9 cellular contexts compared by ENCODE assay signal in the genomic region with DNA sequence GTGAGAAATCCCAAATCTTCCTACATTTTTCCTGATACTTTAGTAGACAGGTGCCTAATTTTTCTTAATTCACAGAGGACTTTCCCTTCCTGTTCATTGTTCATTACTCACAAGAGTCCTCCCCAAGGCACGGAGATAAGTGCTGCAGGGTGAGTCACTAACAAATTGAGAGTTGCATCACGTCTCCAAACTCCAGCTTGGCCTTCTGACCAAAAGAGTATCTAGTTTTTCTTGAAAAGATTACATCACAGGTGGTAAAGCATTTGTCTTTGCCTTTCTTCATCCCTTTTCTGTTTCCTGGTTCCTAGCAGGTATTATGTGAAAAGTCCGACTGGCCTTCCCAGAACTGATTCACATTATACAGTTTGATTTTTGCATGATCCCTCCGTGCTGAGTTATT. TPM values are rescaled to one million over a fixed set of nuclear protein-coding genes. Genes with fewer than 3 reads are reported as not detected.
DNase-seq lines count a peak whose midpoint lies in the region; ATAC-seq, FAIRE-seq and TF ChIP-seq lines count a peak whose summit lies in the region.
"Had no signal": no experiment of that assay in that cellular context is flagged by ENCODE, and none has a peak within 500 bp of the region (broad histone marks: within the 10 kb centered on the region; RNA-seq: fewer than 3 reads in every experiment).

No MANE protein-coding gene starts in this region.

- no peak overlapping the region for H2AK5ac ChIP-seq in mesendoderm (ENCODE audit: low read length)

- H4K5ac ChIP-seq in mesendoderm (ENCODE audit: low read length), result no peak overlapping the region

- no peaks in the 10 kb centered on the region for H4K20me1 ChIP-seq in astrocyte (ENCODE audit: insufficient read depth, low read length)

- ATAC-seq in HG02610 (IDR thresholded peaks at IDR 0.05; ENCODE audit: unreplicated experiment) (no peak), GM19467 (IDR thresholded peaks at IDR 0.05; ENCODE audit: unreplicated experiment) (no peak)

- H3K27ac Mint-ChIP-seq in Calu3 (ENCODE audit: unreplicated experiment), result peak overlapping the region; percentile 81
- H3K27ac Mint-ChIP-seq in astrocyte (ENCODE audit: unreplicated experiment), result peak overlapping the region; percentile 80

- H3K4me3 ChIP-seq in astrocyte (ENCODE audit: insufficient read depth, low read depth, low read length), result no peak overlapping the region
- no peak overlapping the region for H3K4me3 ChIP-seq in mesendoderm (ENCODE audit: low read length)

- no TSS peak for BruUV-seq in Calu3 (replicated peaks; lab: Mats Ljungman, UMichigan)

- H4K8ac ChIP-seq in mesendoderm (ENCODE audit: low read depth, low read length), result no peak overlapping the region

- H3K36me3 ChIP-seq in astrocyte (ENCODE audit: insufficient read depth, low read length) (no peaks in the 10 kb centered on the region), mesendoderm (ENCODE audit: control insufficient read depth, insufficient read depth, low read length) (no peaks in the 10 kb centered on the region)

- TF ChIP-seq CTCF in Calu3 (IDR thresholded peaks at IDR 0.05; ENCODE audit: unreplicated experiment) (no peak), astrocyte (IDR thresholded peaks at IDR 0.05; ENCODE audit: insufficient read depth, low read depth, low read length) (no peak)

- no peaks in the 10 kb centered on the region for H3K9me3 ChIP-seq in astrocyte (ENCODE audit: insufficient read depth, low read depth, low read length)

- CTCF ChIA-PET in Calu3 (lab: Charles Lee), result interaction anchor here (1.8 kb wide), 1 partner anchor 25 kb away, joined by 4 read pairs; a partner anchor contains a TSS

- H2BK120ac ChIP-seq in mesendoderm (ENCODE audit: low read depth, low read length), result no peak overlapping the region

- H3K27me3 Mint-ChIP-seq in Calu3 (ENCODE audit: unreplicated experiment) (no peaks in the 10 kb centered on the region), astrocyte (ENCODE audit: low read depth, unreplicated experiment) (peaks cover 9% of the 10 kb centered on the region)
- H3K27me3 Mint-ChIP-seq: activated naive CD8-positive, alpha-beta T cell treated with anti-CD3 and anti-CD28 coated beads, Interleukin-2, amount 10 ng/mL, durations not matched to agents 7 days and 5 days had no signal

- H3K9me3 Mint-ChIP-seq in Calu3 (ENCODE audit: low read depth, unreplicated experiment), result no peaks in the 10 kb centered on the region
- peaks cover 15% of the 10 kb centered on the region for H3K9me3 Mint-ChIP-seq in astrocyte (ENCODE audit: unreplicated experiment)

- H3K56ac ChIP-seq in mesendoderm (ENCODE audit: low read length), result no peak overlapping the region

- intact Hi-C loops in Calu3 (cut with micrococcal nuclease; ENCODE audit: unreplicated experiment), result loop anchor here (5.0 kb wide), 1 partner anchor 33 kb away; no protein-coding TSS in a partner anchor

- H3K79me1 ChIP-seq in mesendoderm (ENCODE audit: low read length), result no peaks in the 10 kb centered on the region

- no peaks in the 10 kb centered on the region for H3K79me2 ChIP-seq in astrocyte (ENCODE audit: insufficient read depth, low read length)
- H3K79me2 ChIP-seq in mesendoderm (ENCODE audit: control insufficient read depth, insufficient read depth, low read length), result no peaks in the 10 kb centered on the region

- no peaks in the 10 kb centered on the region for H3K36me3 Mint-ChIP-seq in Calu3 (ENCODE audit: insufficient read depth, unreplicated experiment)
- H3K36me3 Mint-ChIP-seq in astrocyte (ENCODE audit: low read depth, unreplicated experiment), result no peaks in the 10 kb centered on the region

- H2AFZ ChIP-seq in astrocyte (ENCODE audit: low read depth, low read length), result no peak overlapping the region

- no CpG with 5 or more reads among the region's 4 CpGs for WGBS in mesendoderm (ENCODE audit: extremely low coverage, insufficient coverage, low lambda C conversion rate)

- no peak overlapping the region for H2BK15ac ChIP-seq in mesendoderm (replicated peaks; ENCODE audit: low read depth)

- H3K4me1 Mint-ChIP-seq in Calu3 (ENCODE audit: low read depth, unreplicated experiment) (peaks cover 13% of the 10 kb centered on the region), astrocyte (ENCODE audit: low read depth, unreplicated experiment) (peaks cover 26% of the 10 kb centered on the region)

- H3K4me2 ChIP-seq in astrocyte (ENCODE audit: low read length) (no peak overlapping the region), mesendoderm (ENCODE audit: low read length) (no peak overlapping the region)

- no peak overlapping the region for H3K4me3 Mint-ChIP-seq in Calu3 (ENCODE audit: low read depth, unreplicated experiment)
- H3K4me3 Mint-ChIP-seq in astrocyte (ENCODE audit: unreplicated experiment), result no peak overlapping the region
- H3K4me3 Mint-ChIP-seq: activated naive CD8-positive, alpha-beta T cell treated with anti-CD3 and anti-CD28 coated beads, Interleukin-2, amount 10 ng/mL, durations not matched to agents 7 days and 5 days had no signal

- H3K4ac ChIP-seq in mesendoderm (ENCODE audit: low read depth, low read length), result no peak overlapping the region

- DNase-seq in Calu3 (peak; percentile 48), HTR-8/SVneo (ENCODE audit: insufficient read length, low spot score) (peak; percentile 35), astrocyte (ENCODE audit: low read depth) (peak; percentile 73), mesendoderm (peak; percentile 42), AML-193 (lab: John Stamatoyannopoulos, UW) (no peak), NCI-H1436 (lab: John Stamatoyannopoulos, UW) (no peak)
- DNase-seq: activated naive CD8-positive, alpha-beta T cell treated with anti-CD3 and anti-CD28 coated beads, Interleukin-2, amount 10 ng/mL, durations not matched to agents 7 days and 5 days had no signal

- peaks cover 11% of the 10 kb centered on the region for H3K27me3 ChIP-seq in astrocyte (ENCODE audit: insufficient read depth, low read length)
- H3K27me3 ChIP-seq in mesendoderm (ENCODE audit: insufficient read depth, low read length, poor library complexity), result no peaks in the 10 kb centered on the region

- H2BK5ac ChIP-seq in mesendoderm (ENCODE audit: low read length), result no peak overlapping the region

- H3K23ac ChIP-seq in mesendoderm (ENCODE audit: low read length), result no peak overlapping the region

- H3K27ac ChIP-seq in astrocyte (ENCODE audit: low read depth, low read length), result no peak overlapping the region
- no peak overlapping the region for H3K27ac ChIP-seq in mesendoderm (ENCODE audit: low read depth, low read length)

- H3K9ac ChIP-seq in astrocyte (ENCODE audit: low read length) (no peak overlapping the region), mesendoderm (ENCODE audit: low read length) (no peak overlapping the region)

- FAIRE-seq in HTR-8/SVneo (lab: Jason Lieb, UNC), result no peak
- no peak for FAIRE-seq in astrocyte (lab: Jason Lieb, UNC)

- no peaks in the 10 kb centered on the region for H3K4me1 ChIP-seq in astrocyte (ENCODE audit: insufficient read depth, low read length)
- no peaks in the 10 kb centered on the region for H3K4me1 ChIP-seq in mesendoderm (ENCODE audit: control insufficient read depth, low read depth, low read length)

- H3K18ac ChIP-seq in mesendoderm (ENCODE audit: low read length), result no peak overlapping the region

RNA-seq across cellular contexts. Expression of a gene that starts 24.9 kb away (rescaled TPM):
- 9.0 and 15.1 TPM in 2 replicates for total RNA-seq in Calu3 (2022)
- 0.50 and 1.4 TPM in 2 replicates for total RNA-seq in astrocyte
- polyA plus RNA-seq in mesendoderm (2013, experiment 1 of 2), result 0.32 TPM
- 0.42 TPM for polyA plus RNA-seq in mesendoderm (2013, experiment 2 of 2)

Comparison
In these comparisons a context has a peak if more than half of its experiments do, and no peak if none do; other contexts are left out.
1. DNase-seq: peak in Calu3 (single experiment), HTR-8/SVneo (single experiment), astrocyte (single experiment) and mesendoderm (single experiment); none in AML-193 (0 of 2) and NCI-H1436 (single experiment).